24 cellular contexts compared by ENCODE assay signal in the genomic region with DNA sequence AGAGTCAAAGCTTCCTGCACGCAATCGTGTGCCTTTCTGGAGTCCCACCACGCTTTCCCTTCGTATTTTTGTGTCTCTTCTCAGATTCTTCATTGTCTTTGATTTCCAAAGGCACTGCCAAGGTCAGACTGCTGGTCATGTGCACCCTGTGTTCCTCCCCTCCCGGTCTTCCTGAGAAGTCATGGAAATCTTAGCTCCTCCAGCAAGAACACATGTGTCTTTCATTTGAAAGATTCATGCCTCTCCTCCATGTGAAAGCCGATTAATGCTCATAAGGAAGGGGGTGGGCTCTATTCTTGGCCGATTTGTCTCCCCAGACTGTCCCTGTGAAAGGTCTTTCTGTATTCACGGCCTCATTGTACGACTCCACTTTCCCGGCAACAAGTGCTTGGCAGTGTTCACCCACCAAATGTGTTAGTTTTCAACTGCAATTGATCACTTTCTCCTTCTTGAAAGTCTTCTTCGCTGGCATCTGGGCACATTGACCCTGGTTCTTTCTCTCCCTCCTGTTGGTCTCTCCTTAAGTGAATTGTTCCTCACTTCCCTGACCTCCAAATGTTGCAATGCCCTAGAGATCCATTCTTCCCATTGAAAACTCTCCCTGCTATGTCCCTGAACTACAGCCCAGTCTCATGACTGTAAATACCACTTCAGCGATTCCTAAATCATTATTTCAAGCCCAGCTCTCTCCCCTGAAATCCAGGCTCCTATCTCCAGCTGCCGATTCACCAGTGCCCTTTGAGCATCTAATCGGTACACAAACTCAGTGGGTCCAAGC. TPM values are rescaled to one million over a fixed set of nuclear protein-coding genes. Genes with fewer than 3 reads are reported as not detected.
DNase-seq lines count a peak whose midpoint lies in the region; ATAC-seq and TF ChIP-seq lines count a peak whose summit lies in the region.
"Had no signal": no experiment of that assay in that cellular context is flagged by ENCODE, and none has a peak within 500 bp of the region (broad histone marks: within the 10 kb centered on the region; RNA-seq: fewer than 3 reads in every experiment).

No MANE protein-coding gene starts in this region.

- CTCF ChIA-PET in CD4-positive, alpha-beta T cell (lab: Charles Lee): no interaction called here

- intact Hi-C loops in CD4-positive, alpha-beta T cell (cut with DNase I, micrococcal nuclease): no loop called here
- intact Hi-C loops in gastrocnemius medialis (cut with DNase I; ENCODE audit: low total_unique reads): no loop called here

- H3K27me3 Mint-ChIP-seq in CD4-positive, alpha-beta T cell: no peaks in the 10 kb centered on the region
- H3K27me3 Mint-ChIP-seq: dendritic cell treated with granulocyte-macrophage colony-stimulating factor and Interleukin-4, amounts not matched to agents 40 ng/mL and 50 ng/mL, for 4 days had no signal

- peaks cover 4% of the 10 kb centered on the region for H3K4me1 Mint-ChIP-seq in CD4-positive, alpha-beta T cell (ENCODE audit: low read depth)

- in situ Hi-C loops in gastrocnemius medialis (cut with MboI; ENCODE audit: low sequenced_read_pairs in 4 of 4): no loop called here

- H3K27ac Mint-ChIP-seq in CD4-positive, alpha-beta T cell: peak overlapping the region; percentile 2
- H3K27ac Mint-ChIP-seq: activated T-helper 1 cell treated with anti-CD3 and anti-CD28 coated beads, Interleukin-12 subunit alpha, Interleukin-12 subunit beta, Interleukin-2, Interleukin-4 antibody, amounts not matched to agents 30 ng/mL and 10 ng/mL and 1 ng/mL, durations not matched to agents 14 hours and 24 hours and 36 hours; dendritic cell treated with granulocyte-macrophage colony-stimulating factor and Interleukin-4, amounts not matched to agents 40 ng/mL and 50 ng/mL, for 4 days; H9 had no signal

- ATAC-seq in CD4-positive, alpha-beta T cell (ENCODE audit: poor library complexity): no peak
- peak; percentile 56 to 85 for ATAC-seq in gastrocnemius medialis
- ATAC-seq in HG03196 (IDR thresholded peaks at IDR 0.05; ENCODE audit: unreplicated experiment): no peak
- no peak for ATAC-seq in GM18868 (IDR thresholded peaks at IDR 0.05; ENCODE audit: unreplicated experiment)
- ATAC-seq: lower lobe of right lung had no signal

- H3K9me3 ChIP-seq in CD4-positive, alpha-beta T cell (ENCODE audit: control insufficient read depth, low read length): no peaks in the 10 kb centered on the region
- H3K9me3 ChIP-seq in gastrocnemius medialis: no peaks in the 10 kb centered on the region
- H3K9me3 ChIP-seq: lower lobe of right lung, Peyer's patch, SJSA1, uterus had no signal

- H3K4me3 ChIP-seq in gastrocnemius medialis: no peak overlapping the region
- H3K4me3 ChIP-seq: cardiac muscle cell, lower lobe of right lung, Peyer's patch, SJSA1, uterus had no signal

- no peaks in the 10 kb centered on the region for H3K9me3 Mint-ChIP-seq in CD4-positive, alpha-beta T cell
- H3K9me3 Mint-ChIP-seq: activated T-helper 1 cell treated with anti-CD3 and anti-CD28 coated beads, Interleukin-12 subunit alpha, Interleukin-12 subunit beta, Interleukin-2, Interleukin-4 antibody, amounts not matched to agents 30 ng/mL and 10 ng/mL and 1 ng/mL, durations not matched to agents 14 hours and 24 hours and 36 hours; dendritic cell treated with granulocyte-macrophage colony-stimulating factor and Interleukin-4, amounts not matched to agents 40 ng/mL and 50 ng/mL, for 4 days had no signal

- no peaks in the 10 kb centered on the region for H3K36me3 ChIP-seq in gastrocnemius medialis
- H3K36me3 ChIP-seq: cardiac muscle cell, SJSA1, uterus had no signal

- H3K4me3 Mint-ChIP-seq in CD4-positive, alpha-beta T cell: no peak overlapping the region
- H3K4me3 Mint-ChIP-seq: activated T-helper 1 cell treated with anti-CD3 and anti-CD28 coated beads, Interleukin-12 subunit alpha, Interleukin-12 subunit beta, Interleukin-2, Interleukin-4 antibody, amounts not matched to agents 30 ng/mL and 10 ng/mL and 1 ng/mL, durations not matched to agents 14 hours and 24 hours and 36 hours; dendritic cell treated with granulocyte-macrophage colony-stimulating factor and Interleukin-4, amounts not matched to agents 40 ng/mL and 50 ng/mL, for 4 days; H9 had no signal

- POLR2A ChIA-PET in CD4-positive, alpha-beta T cell (lab: Charles Lee): no interaction called here

- no peaks in the 10 kb centered on the region for H3K4me1 ChIP-seq in gastrocnemius medialis
- H3K4me1 ChIP-seq: lower lobe of right lung, Peyer's patch, SJSA1, uterus had no signal

- DNase-seq in CD4-positive, alpha-beta T cell: no peak
- DNase-seq in COLO829 (ENCODE audit: low spot score) (peak; percentile 85), foreskin melanocyte (peak; percentile 99), gastrocnemius medialis (no peak), NCI-H2107 (lab: John Stamatoyannopoulos, UW) (no peak)
- DNase-seq: activated CD4-positive, alpha-beta T cell treated with anti-CD3 and anti-CD28 coated beads, Interleukin-2, amount 50 U/mL, for 1 hour; C1 segment of cervical spinal cord; glutamatergic neuron; H9; kidney; lower lobe of right lung; NCI-H1092 treated with DMSO at 0.1 percent for 48 hours; NCI-H187 treated with DMSO at 0.1 percent for 48 hours; NCI-H2227 treated with DMSO at 0.1 percent for 48 hours; NCI-H69; Peyer's patch; uterus had no signal

- peaks cover 83% of the 10 kb centered on the region for H3K36me3 Mint-ChIP-seq in CD4-positive, alpha-beta T cell (ENCODE audit: low read depth)

- H3K27ac ChIP-seq in CD4-positive, alpha-beta T cell (ENCODE audit: low read depth, low read length): no peak overlapping the region
- peak overlapping the region in 2 of 4 donors; percentile 31 to 47 for H3K27ac ChIP-seq in gastrocnemius medialis
- H3K27ac ChIP-seq: cardiac muscle cell, lower lobe of right lung, SJSA1, uterus, VCaP had no signal

- no peak for TF ChIP-seq POLR2A in gastrocnemius medialis (IDR thresholded peaks at IDR 0.05)

- no peaks in the 10 kb centered on the region for H3K27me3 ChIP-seq in CD4-positive, alpha-beta T cell (ENCODE audit: control insufficient read depth, insufficient read depth, low read length)
- no peaks in the 10 kb centered on the region for H3K27me3 ChIP-seq in gastrocnemius medialis
- H3K27me3 ChIP-seq: cardiac muscle cell, Peyer's patch, uterus had no signal

- no peak for TF ChIP-seq CTCF in CD4-positive, alpha-beta T cell (IDR thresholded peaks at IDR 0.05)
- no peak for TF ChIP-seq CTCF in gastrocnemius medialis (IDR thresholded peaks at IDR 0.05 in 4 of 5, conservative IDR thresholded peaks at IDR 0.05 in 1 of 5)

RNA-seq across cellular contexts. Expression of gene MX2, which starts 25.4 kb away (rescaled TPM):
- 10 to 100 TPM; 77.8 to 87.1 TPM for total RNA-seq in CD4-positive, alpha-beta T cell
- 1 to 10 TPM; 1.1 to 6.8 (median 2.2) TPM for total RNA-seq in gastrocnemius medialis
- total RNA-seq: SJSA1 had no signal

RNA-seq across cellular contexts. Expression of gene MX1, which starts 38.8 kb away (rescaled TPM):
- total RNA-seq in CD4-positive, alpha-beta T cell: 10 to 100 TPM; 82.3 to 86.3 TPM
- 1 to 10 TPM; 2.5 to 10.0 (median 5.7) TPM for total RNA-seq in gastrocnemius medialis
- total RNA-seq: cardiac muscle cell had no signal

Comparison
In these comparisons a context has a peak if more than half of its experiments do, and no peak if none do; other contexts are left out.
1. ATAC-seq: peak in gastrocnemius medialis (2 of 2); none in CD4-positive, alpha-beta T cell (single experiment), HG03196 (single experiment) and GM18868 (single experiment).
2. DNase-seq: peak in COLO829 (single experiment) and foreskin melanocyte (single experiment); none in CD4-positive, alpha-beta T cell (0 of 10), gastrocnemius medialis (0 of 2) and NCI-H2107 (single experiment).
3. RNA of gene MX2, which starts 25.4 kb away (total RNA-seq): 77.8 to 87.1 TPM in CD4-positive, alpha-beta T cell; 1.1 to 6.8 TPM in gastrocnemius medialis; every median in the first group is over 10 times any median in the second.
4. RNA of gene MX1, which starts 38.8 kb away (total RNA-seq): 82.3 to 86.3 TPM in CD4-positive, alpha-beta T cell; 2.5 to 10.0 TPM in gastrocnemius medialis; every median in the first group is over 4 times any median in the second.